1 cellular context compared by ENCODE assay signal in genomic region chr14:35406090-35406489, GRCh38.
TF ChIP-seq lines count a peak whose summit lies in the region.

No MANE protein-coding gene starts in this region.

TF ChIP-seq in H1, 55 proteins besides CTCF, POLR2A, EP300 and RAD21 (continued from another document):
- TF ChIP-seq CHD7 (IDR thresholded peaks at IDR 0.05; ENCODE audit: insufficient replicate concordance, low read length), result no peak
- TF ChIP-seq BRCA1 (IDR thresholded peaks at IDR 0.05; ENCODE audit: low read depth, low read length), result no peak
- no peak for TF ChIP-seq TAF1 (IDR thresholded peaks at IDR 0.05; ENCODE audit: low read depth, low read length)
- TF ChIP-seq CHD2 (IDR thresholded peaks at IDR 0.05; ENCODE audit: low read length), result no peak
- TF ChIP-seq TAF7 (optimal IDR thresholded peaks at IDR 0.05; ENCODE audit: borderline replicate concordance, low read depth, low read length), result no peak
